In the genomic region with DNA sequence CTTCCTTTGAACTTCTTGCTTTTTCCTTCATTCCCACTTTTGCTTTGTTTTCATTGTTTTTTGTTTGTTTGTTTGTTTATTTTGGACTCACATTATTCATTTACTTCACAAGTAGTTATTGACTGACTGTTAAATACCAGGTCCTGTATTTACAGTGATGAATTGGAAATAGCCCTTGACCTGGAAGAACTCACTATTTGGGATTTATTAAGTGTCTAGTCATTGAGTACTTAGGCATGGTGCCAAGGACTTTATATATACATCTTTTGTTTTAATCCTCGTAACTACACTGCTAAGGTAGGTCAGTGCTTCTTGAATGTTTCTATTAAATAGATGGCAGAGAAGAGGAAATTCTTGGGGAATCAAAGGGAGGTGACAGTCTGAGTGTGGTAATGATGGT, we compare ENCODE assay signal across 1 cellular context.
TF ChIP-seq lines count a peak whose summit lies in the region.

No MANE protein-coding gene starts in this region.

TF ChIP-seq in H1, 55 proteins besides CTCF, POLR2A, EP300 and RAD21:
- TF ChIP-seq, protein P1, sequence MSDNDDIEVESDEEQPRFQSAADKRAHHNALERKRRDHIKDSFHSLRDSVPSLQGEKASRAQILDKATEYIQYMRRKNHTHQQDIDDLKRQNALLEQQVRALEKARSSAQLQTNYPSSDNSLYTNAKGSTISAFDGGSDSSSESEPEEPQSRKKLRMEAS (IDR thresholded peaks at IDR 0.05) = no peak
- TF ChIP-seq RBBP5 (IDR thresholded peaks at IDR 0.05; ENCODE audit: borderline replicate concordance, low read depth, low read length) (no peak), KDM1A (IDR thresholded peaks at IDR 0.05; ENCODE audit: borderline replicate concordance, low read length) (no peak), GABPA (IDR thresholded peaks at IDR 0.05; ENCODE audit: borderline replicate concordance, insufficient read depth, low read length) (no peak), TBP (IDR thresholded peaks at IDR 0.05; ENCODE audit: low read depth, low read length) (no peak), CBX5 (IDR thresholded peaks at IDR 0.05; ENCODE audit: low read depth, low read length) (no peak), CHD2 (IDR thresholded peaks at IDR 0.05; ENCODE audit: low read length) (no peak), MAFK (IDR thresholded peaks at IDR 0.05; ENCODE audit: low read depth, low read length) (no peak)
TF ChIP-seq in H1: peak in this region for 0.
